Comparison of ENCODE assay signal across 2 cellular contexts in the genomic region with DNA sequence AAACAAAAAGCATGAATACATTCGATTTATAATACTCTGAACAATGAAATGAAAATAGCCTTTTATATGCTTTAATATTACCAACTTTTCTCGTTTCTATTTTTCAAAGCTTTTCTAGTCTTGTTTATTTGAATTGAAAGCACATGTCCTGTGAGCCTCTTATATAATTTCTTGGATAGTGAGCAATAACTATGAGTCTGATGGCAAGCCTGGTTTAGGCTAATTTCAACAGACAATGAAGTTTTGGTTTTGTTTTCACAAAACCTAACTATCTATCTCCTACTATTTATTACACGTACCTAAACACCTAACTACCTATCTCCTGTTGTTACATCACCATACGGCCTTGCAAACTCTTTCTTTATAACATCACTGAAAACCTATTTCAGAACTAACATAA.
TF ChIP-seq lines count a peak whose summit lies in the region.

No MANE protein-coding gene starts in this region.

TF ChIP-seq in SK-N-SH, 30 proteins besides CTCF, POLR2A, EP300 and RAD21 (continued from another document):
- TF ChIP-seq POLR2AphosphoS5 (IDR thresholded peaks at IDR 0.05; ENCODE audit: low read depth, low read length): no peak
- TF ChIP-seq, protein P1, sequence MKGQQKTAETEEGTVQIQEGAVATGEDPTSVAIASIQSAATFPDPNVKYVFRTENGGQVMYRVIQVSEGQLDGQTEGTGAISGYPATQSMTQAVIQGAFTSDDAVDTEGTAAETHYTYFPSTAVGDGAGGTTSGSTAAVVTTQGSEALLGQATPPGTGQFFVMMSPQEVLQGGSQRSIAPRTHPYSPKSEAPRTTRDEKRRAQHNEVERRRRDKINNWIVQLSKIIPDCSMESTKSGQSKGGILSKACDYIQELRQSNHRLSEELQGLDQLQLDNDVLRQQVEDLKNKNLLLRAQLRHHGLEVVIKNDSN (IDR thresholded peaks at IDR 0.05; ENCODE audit: borderline replicate concordance, low read depth): no peak
- TF ChIP-seq, protein P2, sequence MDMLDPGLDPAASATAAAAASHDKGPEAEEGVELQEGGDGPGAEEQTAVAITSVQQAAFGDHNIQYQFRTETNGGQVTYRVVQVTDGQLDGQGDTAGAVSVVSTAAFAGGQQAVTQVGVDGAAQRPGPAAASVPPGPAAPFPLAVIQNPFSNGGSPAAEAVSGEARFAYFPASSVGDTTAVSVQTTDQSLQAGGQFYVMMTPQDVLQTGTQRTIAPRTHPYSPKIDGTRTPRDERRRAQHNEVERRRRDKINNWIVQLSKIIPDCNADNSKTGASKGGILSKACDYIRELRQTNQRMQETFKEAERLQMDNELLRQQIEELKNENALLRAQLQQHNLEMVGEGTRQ (IDR thresholded peaks at IDR 0.05; ENCODE audit: borderline replicate concordance, low read depth, low read length): no peak
- TF ChIP-seq TCF12 (IDR thresholded peaks at IDR 0.05): no peak
- no peak for TF ChIP-seq RCOR1 (IDR thresholded peaks at IDR 0.05; ENCODE audit: low read length)
- TF ChIP-seq NRF1 (IDR thresholded peaks at IDR 0.05; ENCODE audit: low read depth, low read length): no peak
- TF ChIP-seq GABPA (IDR thresholded peaks at IDR 0.05; ENCODE audit: low read depth): no peak
- TF ChIP-seq, protein P3, sequence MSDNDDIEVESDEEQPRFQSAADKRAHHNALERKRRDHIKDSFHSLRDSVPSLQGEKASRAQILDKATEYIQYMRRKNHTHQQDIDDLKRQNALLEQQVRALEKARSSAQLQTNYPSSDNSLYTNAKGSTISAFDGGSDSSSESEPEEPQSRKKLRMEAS (IDR thresholded peaks at IDR 0.05; ENCODE audit: low read depth): no peak
- TF ChIP-seq, protein P4, sequence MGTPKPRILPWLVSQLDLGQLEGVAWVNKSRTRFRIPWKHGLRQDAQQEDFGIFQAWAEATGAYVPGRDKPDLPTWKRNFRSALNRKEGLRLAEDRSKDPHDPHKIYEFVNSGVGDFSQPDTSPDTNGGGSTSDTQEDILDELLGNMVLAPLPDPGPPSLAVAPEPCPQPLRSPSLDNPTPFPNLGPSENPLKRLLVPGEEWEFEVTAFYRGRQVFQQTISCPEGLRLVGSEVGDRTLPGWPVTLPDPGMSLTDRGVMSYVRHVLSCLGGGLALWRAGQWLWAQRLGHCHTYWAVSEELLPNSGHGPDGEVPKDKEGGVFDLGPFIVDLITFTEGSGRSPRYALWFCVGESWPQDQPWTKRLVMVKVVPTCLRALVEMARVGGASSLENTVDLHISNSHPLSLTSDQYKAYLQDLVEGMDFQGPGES (IDR thresholded peaks at IDR 0.05; ENCODE audit: low read depth, low read length): no peak

TF ChIP-seq in SK-N-SH treated with all-trans-retinoic acid at 6 μM for 48 hours, 23 proteins besides CTCF, POLR2A, EP300 and RAD21:
- TF ChIP-seq GLIS3 (CRISPR knock-in tag; IDR thresholded peaks at IDR 0.05): no peak
- TF ChIP-seq, protein P5, sequence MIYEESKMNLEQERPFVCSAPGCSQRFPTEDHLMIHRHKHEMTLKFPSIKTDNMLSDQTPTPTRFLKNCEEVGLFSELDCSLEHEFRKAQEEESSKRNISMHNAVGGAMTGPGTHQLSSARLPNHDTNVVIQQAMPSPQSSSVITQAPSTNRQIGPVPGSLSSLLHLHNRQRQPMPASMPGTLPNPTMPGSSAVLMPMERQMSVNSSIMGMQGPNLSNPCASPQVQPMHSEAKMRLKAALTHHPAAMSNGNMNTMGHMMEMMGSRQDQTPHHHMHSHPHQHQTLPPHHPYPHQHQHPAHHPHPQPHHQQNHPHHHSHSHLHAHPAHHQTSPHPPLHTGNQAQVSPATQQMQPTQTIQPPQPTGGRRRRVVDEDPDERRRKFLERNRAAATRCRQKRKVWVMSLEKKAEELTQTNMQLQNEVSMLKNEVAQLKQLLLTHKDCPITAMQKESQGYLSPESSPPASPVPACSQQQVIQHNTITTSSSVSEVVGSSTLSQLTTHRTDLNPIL (CRISPR knock-in tag; IDR thresholded peaks at IDR 0.05; ENCODE audit: low read depth): no peak
- no peak for TF ChIP-seq CSDC2 (CRISPR knock-in tag; IDR thresholded peaks at IDR 0.05)
- TF ChIP-seq SNAI2 (CRISPR knock-in tag; IDR thresholded peaks at IDR 0.05): no peak
- TF ChIP-seq ESRRG (CRISPR knock-in tag; IDR thresholded peaks at IDR 0.05): no peak
- TF ChIP-seq OSR1 (CRISPR knock-in tag; IDR thresholded peaks at IDR 0.05): no peak
- no peak for TF ChIP-seq ZNF8 (CRISPR knock-in tag; IDR thresholded peaks at IDR 0.05)
- TF ChIP-seq ZFP30 (CRISPR knock-in tag; IDR thresholded peaks at IDR 0.05): no peak
- no peak for TF ChIP-seq TOX (CRISPR knock-in tag; IDR thresholded peaks at IDR 0.05; ENCODE audit: borderline replicate concordance)
- no peak for TF ChIP-seq PPARA (CRISPR knock-in tag; IDR thresholded peaks at IDR 0.05; ENCODE audit: borderline replicate concordance)
- TF ChIP-seq, protein P6, sequence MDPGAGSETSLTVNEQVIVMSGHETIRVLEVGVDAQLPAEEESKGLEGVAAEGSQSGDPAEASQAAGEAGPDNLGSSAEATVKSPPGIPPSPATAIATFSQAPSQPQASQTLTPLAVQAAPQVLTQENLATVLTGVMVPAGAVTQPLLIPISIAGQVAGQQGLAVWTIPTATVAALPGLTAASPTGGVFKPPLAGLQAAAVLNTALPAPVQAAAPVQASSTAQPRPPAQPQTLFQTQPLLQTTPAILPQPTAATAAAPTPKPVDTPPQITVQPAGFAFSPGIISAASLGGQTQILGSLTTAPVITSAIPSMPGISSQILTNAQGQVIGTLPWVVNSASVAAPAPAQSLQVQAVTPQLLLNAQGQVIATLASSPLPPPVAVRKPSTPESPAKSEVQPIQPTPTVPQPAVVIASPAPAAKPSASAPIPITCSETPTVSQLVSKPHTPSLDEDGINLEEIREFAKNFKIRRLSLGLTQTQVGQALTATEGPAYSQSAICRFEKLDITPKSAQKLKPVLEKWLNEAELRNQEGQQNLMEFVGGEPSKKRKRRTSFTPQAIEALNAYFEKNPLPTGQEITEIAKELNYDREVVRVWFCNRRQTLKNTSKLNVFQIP (CRISPR knock-in tag; IDR thresholded peaks at IDR 0.05; ENCODE audit: borderline replicate concordance, low read depth): no peak
- TF ChIP-seq, protein P7, sequence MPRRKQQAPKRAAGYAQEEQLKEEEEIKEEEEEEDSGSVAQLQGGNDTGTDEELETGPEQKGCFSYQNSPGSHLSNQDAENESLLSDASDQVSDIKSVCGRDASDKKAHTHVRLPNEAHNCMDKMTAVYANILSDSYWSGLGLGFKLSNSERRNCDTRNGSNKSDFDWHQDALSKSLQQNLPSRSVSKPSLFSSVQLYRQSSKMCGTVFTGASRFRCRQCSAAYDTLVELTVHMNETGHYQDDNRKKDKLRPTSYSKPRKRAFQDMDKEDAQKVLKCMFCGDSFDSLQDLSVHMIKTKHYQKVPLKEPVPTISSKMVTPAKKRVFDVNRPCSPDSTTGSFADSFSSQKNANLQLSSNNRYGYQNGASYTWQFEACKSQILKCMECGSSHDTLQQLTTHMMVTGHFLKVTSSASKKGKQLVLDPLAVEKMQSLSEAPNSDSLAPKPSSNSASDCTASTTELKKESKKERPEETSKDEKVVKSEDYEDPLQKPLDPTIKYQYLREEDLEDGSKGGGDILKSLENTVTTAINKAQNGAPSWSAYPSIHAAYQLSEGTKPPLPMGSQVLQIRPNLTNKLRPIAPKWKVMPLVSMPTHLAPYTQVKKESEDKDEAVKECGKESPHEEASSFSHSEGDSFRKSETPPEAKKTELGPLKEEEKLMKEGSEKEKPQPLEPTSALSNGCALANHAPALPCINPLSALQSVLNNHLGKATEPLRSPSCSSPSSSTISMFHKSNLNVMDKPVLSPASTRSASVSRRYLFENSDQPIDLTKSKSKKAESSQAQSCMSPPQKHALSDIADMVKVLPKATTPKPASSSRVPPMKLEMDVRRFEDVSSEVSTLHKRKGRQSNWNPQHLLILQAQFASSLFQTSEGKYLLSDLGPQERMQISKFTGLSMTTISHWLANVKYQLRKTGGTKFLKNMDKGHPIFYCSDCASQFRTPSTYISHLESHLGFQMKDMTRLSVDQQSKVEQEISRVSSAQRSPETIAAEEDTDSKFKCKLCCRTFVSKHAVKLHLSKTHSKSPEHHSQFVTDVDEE (CRISPR knock-in tag; IDR thresholded peaks at IDR 0.05): no peak
- TF ChIP-seq ARNTL (CRISPR knock-in tag; IDR thresholded peaks at IDR 0.05; ENCODE audit: borderline replicate concordance, low read depth): no peak
- TF ChIP-seq, protein P8, sequence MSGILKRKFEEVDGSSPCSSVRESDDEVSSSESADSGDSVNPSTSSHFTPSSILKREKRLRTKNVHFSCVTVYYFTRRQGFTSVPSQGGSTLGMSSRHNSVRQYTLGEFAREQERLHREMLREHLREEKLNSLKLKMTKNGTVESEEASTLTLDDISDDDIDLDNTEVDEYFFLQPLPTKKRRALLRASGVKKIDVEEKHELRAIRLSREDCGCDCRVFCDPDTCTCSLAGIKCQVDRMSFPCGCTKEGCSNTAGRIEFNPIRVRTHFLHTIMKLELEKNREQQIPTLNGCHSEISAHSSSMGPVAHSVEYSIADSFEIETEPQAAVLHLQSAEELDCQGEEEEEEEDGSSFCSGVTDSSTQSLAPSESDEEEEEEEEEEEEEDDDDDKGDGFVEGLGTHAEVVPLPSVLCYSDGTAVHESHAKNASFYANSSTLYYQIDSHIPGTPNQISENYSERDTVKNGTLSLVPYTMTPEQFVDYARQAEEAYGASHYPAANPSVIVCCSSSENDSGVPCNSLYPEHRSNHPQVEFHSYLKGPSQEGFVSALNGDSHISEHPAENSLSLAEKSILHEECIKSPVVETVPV (CRISPR knock-in tag; IDR thresholded peaks at IDR 0.05): no peak
